Comparison of ENCODE assay signal across 7 cellular contexts in genomic region chr19:14434157-14434501, GRCh38. TPM values are rescaled to one million over a fixed set of nuclear protein-coding genes. Genes with fewer than 3 reads are reported as not detected.
A peak's percentile ranks its signal among the peaks of the same experiment; 100 is the strongest.
DNase-seq lines count a peak whose midpoint lies in the region; ATAC-seq, FAIRE-seq and TF ChIP-seq lines count a peak whose summit lies in the region.
"Had no signal": no experiment of that assay in that cellular context is flagged by ENCODE, and none has a peak within 500 bp of the region (broad histone marks: within the 10 kb centered on the region; RNA-seq: fewer than 3 reads in every experiment).

No MANE protein-coding gene starts in this region.

- H3K27ac ChIP-seq in GM12878 (ENCODE audit: control insufficient read depth, insufficient read depth), result peak overlapping the region; percentile 65; the same call in 1 of the 2 replicates

- DNase-seq in GM12878 (ENCODE audit: low read depth, low spot score), result no peak
- no peak for DNase-seq in natural killer cell treated with Interleukin-12 subunit alpha and Interleukin-12 subunit beta and Interleukin-15 and Interleukin-18, amount 100 ng/mL, for 72 hours (ENCODE audit: low spot score)
- no peak for DNase-seq in activated CD4-positive, CD25-positive, alpha-beta regulatory T cell treated with anti-CD3 and anti-CD28 coated beads, Interleukin-2, amount 50 U/mL, for 72 hours
- no peak for DNase-seq in NCI-H524 treated with DMSO at 0.1 percent for 48 hours (lab: John Stamatoyannopoulos, UW)

- RAD21 ChIA-PET in GM12878 (lab: Charles Lee; ENCODE audit: unreplicated experiment), result interaction anchor here (0.5 to 1.0 kb wide), 2 partner anchors 17 to 70 kb away, joined by 3 to 4 read pairs; no protein-coding TSS in a partner anchor

- BruUV-seq in GM12878 (replicated peaks; lab: Mats Ljungman, UMichigan), result TSS peak; percentile 50

- H3K4me1 Mint-ChIP-seq in natural killer cell treated with Interleukin-12 subunit alpha and Interleukin-12 subunit beta and Interleukin-15 and Interleukin-18, amount 100 ng/mL, for 72 hours (ENCODE audit: low read depth in 2 of 2), result peaks cover 27 to 33% of the 10 kb centered on the region in 2 donors

- no peaks in the 10 kb centered on the region for H3K9me3 ChIP-seq in GM12878 (replicated peaks; ENCODE audit: control insufficient read depth, insufficient read depth, low read length)

- intact Hi-C loops in GM12878 (cut with micrococcal nuclease; ENCODE audit: unreplicated experiment), result loop anchor here (5.0 kb wide), 1 partner anchor 38 kb away; no protein-coding TSS in a partner anchor

- H2AFZ ChIP-seq in GM12878 (ENCODE audit: control insufficient read depth, low read depth, low read length), result peak overlapping the region; percentile 30; the same call in 1 of the 2 replicates

- TF ChIP-seq CTCF in GM12878 (IDR thresholded peaks at IDR 0.05 in 2 of 3, conservative IDR thresholded peaks at IDR 0.05 in 1 of 3; ENCODE audit: control insufficient read depth in 2 of 3, extremely low read depth in 1 of 3, insufficient read depth in 1 of 3, low read depth in 3 of 3, low read length in 3 of 3), result peak in 1 of 3 experiments; percentile 24; a peak in 1 of 6 replicates

- H3K27me3 Mint-ChIP-seq in natural killer cell treated with Interleukin-12 subunit alpha and Interleukin-12 subunit beta and Interleukin-15 and Interleukin-18, amount 100 ng/mL, for 72 hours, result no peaks in the 10 kb centered on the region

- SMC1A ChIA-PET in GM12878 (lab: Charles Lee; ENCODE audit: uncharacterized antibody, unreplicated experiment), result no interaction called here

- POLR2A ChIA-PET in GM12878 (lab: Charles Lee), result interaction anchor here (0.6 kb wide), 2 partner anchors 16 to 53 kb away, joined by 3 to 5 read pairs; partner anchors contain the start of gene ADGRE5

- H3K4me3 Mint-ChIP-seq in natural killer cell treated with Interleukin-12 subunit alpha and Interleukin-12 subunit beta and Interleukin-15 and Interleukin-18, amount 100 ng/mL, for 72 hours, result peak overlapping the region; percentile 85

- peak overlapping the region; percentile 82 to 83 for H3K27ac Mint-ChIP-seq in natural killer cell treated with Interleukin-12 subunit alpha and Interleukin-12 subunit beta and Interleukin-15 and Interleukin-18, amount 100 ng/mL, for 72 hours

- H3K36me3 Mint-ChIP-seq in natural killer cell treated with Interleukin-12 subunit alpha and Interleukin-12 subunit beta and Interleukin-15 and Interleukin-18, amount 100 ng/mL, for 72 hours, result no peaks in the 10 kb centered on the region

- no peaks in the 10 kb centered on the region for H4K20me1 ChIP-seq in GM12878 (ENCODE audit: control insufficient read depth, insufficient read depth)

- in situ Hi-C loops in GM12878 (cut with MboI), result no loop called here

- TF ChIP-seq RAD21 in Ishikawa (IDR thresholded peaks at IDR 0.05; ENCODE audit: low read depth), result no peak
- TF ChIP-seq RAD21 in GM12878 (IDR thresholded peaks at IDR 0.05; ENCODE audit: insufficient read depth, low read depth, low read length), result no peak

- ATAC-seq in GM12878, result peak; percentile 47
- no peak for ATAC-seq in natural killer cell treated with Interleukin-12 subunit alpha and Interleukin-12 subunit beta and Interleukin-15 and Interleukin-18, amount 100 ng/mL, for 72 hours
- ATAC-seq in HG03521 (IDR thresholded peaks at IDR 0.05; ENCODE audit: unreplicated experiment), result no peak

- WGBS in GM12878 (ENCODE audit: insufficient coverage, insufficient replicate concordance, low lambda C conversion rate, missing lambda C conversion rate), result 13% methylated on average over 4 of the region's 4 CpGs

- peaks cover 25% of the 10 kb centered on the region for H3K4me1 ChIP-seq in GM12878 (ENCODE audit: control insufficient read depth, insufficient read depth, low read length)

- CTCF ChIA-PET in GM12878 (lab: Yijun Ruan, JAX), result interaction anchor here (0.7 to 1.0 kb wide), 2 partner anchors 49 to 71 kb away, joined by 3 to 4 read pairs; no protein-coding TSS in a partner anchor

- no peaks in the 10 kb centered on the region for H3K27me3 ChIP-seq in GM12878 (replicated peaks in 1 of 2; ENCODE audit: control insufficient read depth in 2 of 2, insufficient read depth in 2 of 2, low read length in 1 of 2)

- peak overlapping the region; percentile 77 for H3K9ac ChIP-seq in GM12878 (ENCODE audit: control insufficient read depth, insufficient read depth, low read length)

- no peak for TF ChIP-seq POLR2A in GM12878 (IDR thresholded peaks at IDR 0.05; ENCODE audit: low read depth, low read length)

- peaks cover 21% of the 10 kb centered on the region for H3K79me2 ChIP-seq in GM12878 (ENCODE audit: control insufficient read depth, insufficient read depth, low read length)

- peak overlapping the region; percentile 91 for H3K4me2 ChIP-seq in GM12878 (ENCODE audit: control insufficient read depth, insufficient read depth)

- FAIRE-seq in GM12878 (lab: Jason Lieb, UNC), result no peak
- FAIRE-seq: bronchial epithelial cell had no signal

- H3K9me3 Mint-ChIP-seq in natural killer cell treated with Interleukin-12 subunit alpha and Interleukin-12 subunit beta and Interleukin-15 and Interleukin-18, amount 100 ng/mL, for 72 hours, result no peaks in the 10 kb centered on the region

- H3K4me3 ChIP-seq in GM12878, result peak overlapping the region; percentile 90

- no peak for TF ChIP-seq EP300 in Ishikawa (IDR thresholded peaks at IDR 0.05; ENCODE audit: borderline replicate concordance)
- TF ChIP-seq EP300 in GM12878 (IDR thresholded peaks at IDR 0.05; ENCODE audit: borderline replicate concordance in 1 of 2, control insufficient read depth in 1 of 2, low read depth in 2 of 2, low read length in 2 of 2), result no peak

- H3K36me3 ChIP-seq in GM12878 (ENCODE audit: control insufficient read depth in 2 of 2, insufficient read depth in 2 of 2, low read length in 1 of 2), result no peaks in the 10 kb centered on the region

RNA-seq across cellular contexts. Expression of gene PKN1, which starts 1.0 kb away (rescaled TPM):
- 65.2 and 69.3 TPM in 2 replicates for total RNA-seq in GM12878 (2013; cell fraction: nucleolus; rRNA removed)
- 68.0 and 80.0 TPM in 2 replicates for total RNA-seq in GM12878 (2014; rRNA removed)
- total RNA-seq in GM12878 (2014; rRNA removed; fragmentation: Illumina TruSeq; extraction: Trizol), result 47.8 and 54.2 TPM in 2 replicates
- total RNA-seq in GM12878 (2021), result 189 and 202 TPM in 2 replicates
- polyA plus RNA-seq in GM12878 (2011; ENCODE audit: low read depth), result 24.3 TPM
- 26.0 and 49.8 TPM in 2 replicates for polyA plus RNA-seq in GM12878 (2011; rRNA removed)
- 60.4 and 77.2 TPM in 2 replicates for polyA plus RNA-seq in GM12878 (2011; cell fraction: cytosol; rRNA removed)
- 89.7 and 112 TPM in 2 replicates for polyA plus RNA-seq in GM12878 (2011; cell fraction: nucleus; rRNA removed)
- 75.7 and 100 TPM in 2 replicates for polyA plus RNA-seq in GM12878 (2012)
- polyA plus RNA-seq in GM12878 (2014; fragmentation: Illumina TruSeq; extraction: Trizol), result 18.9 and 45.4 TPM in 2 replicates
- polyA plus RNA-seq in GM12878 (2014; fragmentation: Nextera tagmentation; extraction: Ambion mirVana), result 1 to 10 TPM; 1.0 to 1.4 TPM
- polyA plus RNA-seq in GM12878 (2014; rRNA removed), result 77.3 and 91.2 TPM in 2 replicates
- polyA plus RNA-seq in GM12878 (2016; fragmentation: Nextera tagmentation; extraction: Ambion mirVana), result 10 to 100 TPM; 51.3 to 60.1 TPM
- 59.2 and 121 TPM in 2 replicates for polyA minus RNA-seq in GM12878 (2011; rRNA and poly(A)+ RNA removed)
- 51.6 and 70.8 TPM in 2 replicates for polyA minus RNA-seq in GM12878 (2011; cell fraction: cytosol; rRNA and poly(A)+ RNA removed)
- polyA minus RNA-seq in GM12878 (2011; cell fraction: nucleus; rRNA and poly(A)+ RNA removed), result 17.0 and 26.6 TPM in 2 replicates
- total RNA-seq in natural killer cell treated with Interleukin-12 subunit alpha and Interleukin-12 subunit beta and Interleukin-15 and Interleukin-18, amount 100 ng/mL, for 72 hours, result 100 to 1,000 TPM; 140 to 160 TPM

RNA-seq across cellular contexts. Expression of gene DDX39A, which starts 15.0 kb away (rescaled TPM):
- 162 and 204 TPM in 2 replicates for total RNA-seq in GM12878 (2013; cell fraction: nucleolus; rRNA removed)
- total RNA-seq in GM12878 (2014; rRNA removed), result 248 and 280 TPM in 2 replicates
- 109 and 116 TPM in 2 replicates for total RNA-seq in GM12878 (2014; rRNA removed; fragmentation: Illumina TruSeq; extraction: Trizol)
- total RNA-seq in GM12878 (2021), result 218 and 236 TPM in 2 replicates
- polyA plus RNA-seq in GM12878 (2011; ENCODE audit: low read depth), result 90.3 TPM
- polyA plus RNA-seq in GM12878 (2011; rRNA removed), result 56.8 and 134 TPM in 2 replicates
- polyA plus RNA-seq in GM12878 (2011; cell fraction: cytosol; rRNA removed), result 158 and 220 TPM in 2 replicates
- polyA plus RNA-seq in GM12878 (2011; cell fraction: nucleus; rRNA removed), result 1,234 and 1,343 TPM in 2 replicates
- polyA plus RNA-seq in GM12878 (2012), result 147 and 173 TPM in 2 replicates
- 40.7 and 113 TPM in 2 replicates for polyA plus RNA-seq in GM12878 (2014; fragmentation: Illumina TruSeq; extraction: Trizol)
- 100 to 1,000 TPM; 168 to 212 TPM for polyA plus RNA-seq in GM12878 (2014; fragmentation: Nextera tagmentation; extraction: Ambion mirVana)
- 249 and 298 TPM in 2 replicates for polyA plus RNA-seq in GM12878 (2014; rRNA removed)
- polyA plus RNA-seq in GM12878 (2016; fragmentation: Nextera tagmentation; extraction: Ambion mirVana), result 100 to 1,000 TPM; 356 to 378 TPM
- polyA minus RNA-seq in GM12878 (2011; rRNA and poly(A)+ RNA removed), result 84.7 and 109 TPM in 2 replicates
- polyA minus RNA-seq in GM12878 (2011; cell fraction: cytosol; rRNA and poly(A)+ RNA removed), result 46.0 and 52.9 TPM in 2 replicates
- 125 and 175 TPM in 2 replicates for polyA minus RNA-seq in GM12878 (2011; cell fraction: nucleus; rRNA and poly(A)+ RNA removed)
- total RNA-seq in natural killer cell treated with Interleukin-12 subunit alpha and Interleukin-12 subunit beta and Interleukin-15 and Interleukin-18, amount 100 ng/mL, for 72 hours, result 100 to 1,000 TPM; 225 to 449 TPM

RNA-seq across cellular contexts. Expression of gene PTGER1, which starts 41.0 kb away (rescaled TPM):
- total RNA-seq in GM12878 (2013; cell fraction: nucleolus; rRNA removed), result not detected in 2 replicates
- total RNA-seq in GM12878 (2014; rRNA removed), result not detected in 2 replicates
- total RNA-seq in GM12878 (2014; rRNA removed; fragmentation: Illumina TruSeq; extraction: Trizol), result not detected in 2 replicates
- total RNA-seq in GM12878 (2021), result not detected in 2 replicates
- polyA plus RNA-seq in GM12878 (2011; ENCODE audit: low read depth), result not detected
- not detected in 2 replicates for polyA plus RNA-seq in GM12878 (2011; rRNA removed)
- polyA plus RNA-seq in GM12878 (2011; cell fraction: cytosol; rRNA removed), result not detected in 2 replicates
- polyA plus RNA-seq in GM12878 (2011; cell fraction: nucleus; rRNA removed), result not detected in 2 replicates
- not detected in 2 replicates for polyA plus RNA-seq in GM12878 (2012)
- polyA plus RNA-seq in GM12878 (2014; fragmentation: Illumina TruSeq; extraction: Trizol), result not detected in 2 replicates
- not detected for polyA plus RNA-seq in GM12878 (2014; fragmentation: Nextera tagmentation; extraction: Ambion mirVana)
- not detected in 2 replicates for polyA plus RNA-seq in GM12878 (2014; rRNA removed)
- polyA plus RNA-seq in GM12878 (2016; fragmentation: Nextera tagmentation; extraction: Ambion mirVana), result not detected
- not detected in 2 replicates for polyA minus RNA-seq in GM12878 (2011; rRNA and poly(A)+ RNA removed)
- polyA minus RNA-seq in GM12878 (2011; cell fraction: cytosol; rRNA and poly(A)+ RNA removed), result not detected in 2 replicates
- not detected in 2 replicates for polyA minus RNA-seq in GM12878 (2011; cell fraction: nucleus; rRNA and poly(A)+ RNA removed)
- total RNA-seq in natural killer cell treated with Interleukin-12 subunit alpha and Interleukin-12 subunit beta and Interleukin-15 and Interleukin-18, amount 100 ng/mL, for 72 hours, result under 1 TPM; 0.31 to 0.67 TPM

RNA-seq across cellular contexts. Expression of gene ADGRE5, which starts 52.9 kb away (rescaled TPM):
- total RNA-seq in GM12878 (2013; cell fraction: nucleolus; rRNA removed), result 147 and 180 TPM in 2 replicates
- total RNA-seq in GM12878 (2014; rRNA removed) (75.3 and 81.7 TPM in 2 replicates), GM12878 (2014; rRNA removed; fragmentation: Illumina TruSeq; extraction: Trizol) (20.7 and 23.9 TPM in 2 replicates), GM12878 (2021) (103 and 111 TPM in 2 replicates)
- polyA plus RNA-seq in GM12878 (2011; ENCODE audit: low read depth), result 23.2 TPM
- polyA plus RNA-seq in GM12878 (2011; rRNA removed) (19.1 and 31.8 TPM in 2 replicates), GM12878 (2014; fragmentation: Illumina TruSeq; extraction: Trizol) (31.0 and 48.2 TPM in 2 replicates), GM12878 (2014; fragmentation: Nextera tagmentation; extraction: Ambion mirVana) (1 to 10 TPM; 4.0 to 4.5 TPM), GM12878 (2014; rRNA removed) (59.7 and 67.2 TPM in 2 replicates), GM12878 (2016; fragmentation: Nextera tagmentation; extraction: Ambion mirVana) (10 to 100 TPM; 66.3 to 71.8 TPM)
- polyA plus RNA-seq in GM12878 (2011; cell fraction: cytosol; rRNA removed), result 42.8 and 43.6 TPM in 2 replicates
- polyA plus RNA-seq in GM12878 (2011; cell fraction: nucleus; rRNA removed), result 211 and 230 TPM in 2 replicates
- 62.9 and 69.7 TPM in 2 replicates for polyA plus RNA-seq in GM12878 (2012)
- 58.1 and 96.5 TPM in 2 replicates for polyA minus RNA-seq in GM12878 (2011; rRNA and poly(A)+ RNA removed)
- 35.2 and 47.0 TPM in 2 replicates for polyA minus RNA-seq in GM12878 (2011; cell fraction: cytosol; rRNA and poly(A)+ RNA removed)
- polyA minus RNA-seq in GM12878 (2011; cell fraction: nucleus; rRNA and poly(A)+ RNA removed), result 50.1 and 74.1 TPM in 2 replicates
- total RNA-seq in natural killer cell treated with Interleukin-12 subunit alpha and Interleukin-12 subunit beta and Interleukin-15 and Interleukin-18, amount 100 ng/mL, for 72 hours, result 100 to 1,000 TPM; 348 to 798 TPM
